In the genomic region with DNA sequence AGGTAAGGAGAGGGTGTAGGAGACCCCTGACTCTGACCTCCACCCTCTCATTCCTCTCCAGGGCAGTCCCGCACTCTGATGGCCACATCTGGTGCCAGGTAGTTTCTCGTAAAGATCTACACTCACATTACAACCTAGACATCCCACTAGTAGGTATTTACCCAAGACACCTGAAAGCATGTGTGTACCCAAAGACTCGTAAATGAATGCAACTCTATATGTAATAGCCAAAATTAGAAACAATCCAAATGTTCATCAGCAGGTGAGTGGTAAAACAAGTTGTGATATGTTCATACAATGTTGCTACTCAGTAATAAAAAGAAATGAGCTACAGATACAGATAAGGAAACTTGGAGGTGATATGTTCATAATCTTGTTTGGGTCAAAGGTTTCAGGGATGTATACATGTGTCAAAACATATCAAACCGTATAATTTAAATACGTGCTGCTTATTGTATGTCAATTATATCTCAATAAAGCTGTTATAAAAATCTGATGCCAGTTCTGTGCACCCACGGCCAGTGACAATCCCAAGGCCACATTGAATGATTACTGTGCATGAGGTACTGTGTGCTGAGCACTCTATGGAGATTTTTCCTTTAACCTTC, we compare ENCODE assay signal across 32 cellular contexts.
"Had no signal": no experiment of that assay in that cellular context is flagged by ENCODE, and none has a peak within 500 bp of the region (broad histone marks: within the 10 kb centered on the region; RNA-seq: fewer than 3 reads in every experiment).

No MANE protein-coding gene starts in this region.

- H3K9me3 Mint-ChIP-seq: effector memory CD8-positive, alpha-beta T cell; immature natural killer cell; naive thymus-derived CD8-positive, alpha-beta T cell; nephron progenitor cell had no signal

- H3K4me1 ChIP-seq: right lobe of liver, stomach, thyroid gland, upper lobe of left lung had no signal

- H3K4me1 Mint-ChIP-seq: immature natural killer cell had no signal

- H3K4me2 ChIP-seq: smooth muscle cell had no signal

- H3K4me3 Mint-ChIP-seq: effector memory CD8-positive, alpha-beta T cell; immature natural killer cell; naive thymus-derived CD8-positive, alpha-beta T cell; nephron progenitor cell had no signal

- H3K9me3 ChIP-seq: esophagus squamous epithelium, heart right ventricle, ovary, right lobe of liver, stomach, thyroid gland, upper lobe of left lung had no signal

- H3K27ac ChIP-seq: esophagus squamous epithelium, heart right ventricle, ovary, right lobe of liver, stomach, thyroid gland, upper lobe of left lung had no signal

- H3K4me3 ChIP-seq: esophagus squamous epithelium, heart right ventricle, lung, ovary, right lobe of liver, smooth muscle cell, stomach, thyroid gland, upper lobe of left lung had no signal

- H3K27ac Mint-ChIP-seq: effector memory CD8-positive, alpha-beta T cell; immature natural killer cell; nephron progenitor cell had no signal

- H3K27me3 ChIP-seq: esophagus squamous epithelium, heart right ventricle, ovary, right lobe of liver, stomach, thyroid gland, upper lobe of left lung had no signal

- H3K27me3 Mint-ChIP-seq: effector memory CD8-positive, alpha-beta T cell; naive thymus-derived CD8-positive, alpha-beta T cell had no signal

- H3K36me3 ChIP-seq: esophagus squamous epithelium, heart right ventricle, ovary, right lobe of liver, stomach, thyroid gland, upper lobe of left lung had no signal

- DNase-seq: cerebellar nuclear complex; cortex of kidney; effector memory CD8-positive, alpha-beta T cell; erythroblast; esophagus squamous epithelium; foreskin melanocyte; glutamatergic neuron; heart right ventricle; hypothalamus; immature natural killer cell; islet precursor cell; kidney glomerular epithelial cell; left ventricle myocardium superior; mesenchymal stem cell; midbrain; naive thymus-derived CD8-positive, alpha-beta T cell; nephron progenitor cell; occipital lobe; ovary; posterior cingulate gyrus; retina; right lobe of liver; stimulated activated CD4-positive, alpha-beta T cell treated with anti-CD3 and anti-CD28 coated beads, Interleukin-12 subunit alpha, Interleukin-12 subunit beta, amount 100 ng/mL, for 4 hours; stimulated activated CD4-positive, alpha-beta T cell treated with anti-CD3 and anti-CD28 coated beads, Interleukin-1b, Interleukin-23, amount 100 ng/mL, for 48 hours; stimulated activated CD4-positive, alpha-beta T cell treated with anti-CD3 and anti-CD28 coated beads, Interleukin-4, amount 100 ng/mL, for 1 hour; stimulated activated CD8-positive, alpha-beta memory T cell treated with anti-CD3 and anti-CD28 coated beads, Interleukin-4, amount 100 ng/mL, for 48 hours; stimulated activated naive CD4-positive, alpha-beta T cell treated with Interleukin-2 at 50 U/mL for 16 hours; stomach; thyroid gland; upper lobe of left lung had no signal
